ENCODE assay signal across 8 cellular contexts in the genomic region with DNA sequence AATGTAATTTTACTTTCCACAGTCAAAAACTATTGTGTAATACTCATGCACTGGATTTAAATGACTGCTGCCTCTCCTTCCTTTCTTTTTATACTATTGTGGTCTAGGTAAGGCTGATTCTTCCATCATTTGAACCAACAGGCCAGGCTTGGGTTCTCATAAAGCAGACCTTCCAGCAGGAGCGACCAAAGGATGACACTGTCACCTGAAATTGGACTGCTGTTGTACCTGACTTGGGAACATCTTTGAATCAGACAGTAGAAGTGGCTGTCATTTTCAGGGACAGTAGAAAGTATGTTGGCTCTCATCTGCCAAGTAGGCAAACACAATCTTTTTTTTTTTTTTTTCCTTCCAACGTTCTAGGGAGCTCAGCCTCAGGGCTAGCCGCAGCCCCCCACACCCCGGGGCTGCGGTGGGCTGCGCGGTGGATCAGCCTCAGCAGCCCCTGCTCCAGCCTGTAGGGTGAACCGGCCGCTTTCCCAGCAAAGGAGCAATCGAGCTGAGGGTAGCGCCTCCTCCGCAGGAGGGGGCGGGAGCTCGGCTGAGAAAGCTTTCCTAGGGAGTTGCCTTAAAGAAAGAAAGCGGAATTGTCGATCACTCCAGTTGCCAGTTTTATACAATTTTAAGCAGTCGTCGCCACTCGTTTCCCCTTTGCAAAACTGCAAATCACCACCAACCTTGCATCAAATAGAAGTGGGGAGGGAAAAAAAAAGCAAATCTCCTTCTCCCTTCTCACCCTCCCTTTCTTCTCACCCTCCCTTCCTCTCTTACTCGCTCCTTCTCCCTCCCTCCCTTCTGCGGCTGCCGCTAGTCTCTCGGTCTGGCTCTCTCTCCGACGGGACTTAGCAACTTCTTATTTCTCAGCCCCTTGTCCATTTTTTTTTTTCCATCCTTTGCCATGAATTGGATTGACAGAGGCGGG. TPM values are rescaled to one million over a fixed set of nuclear protein-coding genes. Genes with fewer than 3 reads are reported as not detected.
DNase-seq lines count a peak whose midpoint lies in the region; ATAC-seq lines count a peak whose summit lies in the region.

Gene PDE3A, plus strand, starts transcription at position 807 of the 922 bp plus-strand sequence. CDS start 748 bp downstream, outside the sequence.

- ATAC-seq in HG02763 (IDR thresholded peaks at IDR 0.05; ENCODE audit: unreplicated experiment), result no peak

- H4K20me1 ChIP-seq in Karpas-422 (ENCODE audit: insufficient read depth, low read depth, low read length), result no peaks in the 10 kb centered on the region

- DNase-seq in G401 (ENCODE audit: low spot score), result peak; percentile 82
- peak; percentile 25 for DNase-seq in NCI-H446 treated with DMSO at 0.1 percent for 48 hours (lab: John Stamatoyannopoulos, UW)
- peak; percentile 73 for DNase-seq in brain pericyte (ENCODE audit: low read depth, low spot score)
- peak; percentile 63 for DNase-seq in pulmonary artery endothelial cell (ENCODE audit: low read depth, low spot score)
- DNase-seq in Karpas-422, result no peak
- no peak for DNase-seq in NCI-H2196 treated with DMSO at 0.1 percent for 48 hours (lab: John Stamatoyannopoulos, UW; ENCODE audit: unreplicated experiment)

- H3K4me1 ChIP-seq in iPS-15b (ENCODE audit: control insufficient read depth, insufficient read depth, low read length) (peaks cover 11% of the 10 kb centered on the region), Karpas-422 (ENCODE audit: low read length) (no peaks in the 10 kb centered on the region)

- no peaks in the 10 kb centered on the region for H3K36me3 ChIP-seq in iPS-15b (ENCODE audit: control insufficient read depth, insufficient read depth, low read length)
- no peaks in the 10 kb centered on the region for H3K36me3 ChIP-seq in Karpas-422 (ENCODE audit: insufficient read depth, low read length)

- H3K27me3 ChIP-seq in iPS-15b (ENCODE audit: control insufficient read depth, insufficient read depth, low read length) (peaks cover 24% of the 10 kb centered on the region), Karpas-422 (ENCODE audit: low read length) (no peaks in the 10 kb centered on the region)

- H3K27ac ChIP-seq in Karpas-422 (ENCODE audit: low read length), result no peak within 1 kb of the TSS

- in situ Hi-C loops in G401 (cut with HindIII; ENCODE audit: low sequenced_read_pairs), result no loop called here

- H3K9me3 ChIP-seq in iPS-15b (ENCODE audit: control insufficient read depth, insufficient read depth, low read length) (no peaks in the 10 kb centered on the region), Karpas-422 (ENCODE audit: low read length) (no peaks in the 10 kb centered on the region)

- no peaks in the 10 kb centered on the region for H3K9me2 ChIP-seq in Karpas-422 (replicated peaks; ENCODE audit: insufficient read depth, low read length)

- H3K9ac ChIP-seq in iPS-15b (ENCODE audit: low read depth, low read length) (peak within 1 kb of the TSS; percentile 9), Karpas-422 (ENCODE audit: low read length) (no peak within 1 kb of the TSS)

- H3K4me2 ChIP-seq in Karpas-422 (ENCODE audit: low read depth, low read length, poor library complexity, severe bottlenecking), result no peak within 1 kb of the TSS

- H2AFZ ChIP-seq in Karpas-422 (ENCODE audit: low read length), result no peak within 1 kb of the TSS

- H3K4me3 ChIP-seq in iPS-15b (ENCODE audit: low read depth, low read length), result peak within 1 kb of the TSS; percentile 61
- H3K4me3 ChIP-seq in Karpas-422 (ENCODE audit: low read length), result no peak within 1 kb of the TSS

- H3K79me2 ChIP-seq in Karpas-422 (ENCODE audit: low read length), result no peaks in the 10 kb centered on the region

RNA-seq across cellular contexts. Expression of gene PDE3A, which starts in this region (rescaled TPM):
- total RNA-seq in G401 (2014; rRNA removed; shearing (Covaris generic)), result not detected in 2 replicates
- 48.4 and 51.1 TPM in 2 replicates for total RNA-seq in pulmonary artery endothelial cell
- total RNA-seq in Karpas-422 (2014; rRNA removed; shearing (Covaris generic); ENCODE audit: low replicate concordance), result not detected in 2 replicates

Comparison
In these comparisons a context has a peak if more than half of its experiments do, and no peak if none do; other contexts are left out.
1. RNA of gene PDE3A (total RNA-seq): 48.4 to 51.1 TPM in pulmonary artery endothelial cell; not detected in G401 and not detected in Karpas-422; every median in the first group is over 10 times any median in the second.
2. Peak in DNase-seq in G401; RNA of the gene not detected or under 1 TPM.
3. DNase-seq: peak in NCI-H446 treated with DMSO at 0.1 percent for 48 hours (single experiment), brain pericyte (single experiment) and pulmonary artery endothelial cell (single experiment); none in Karpas-422 (single experiment) and NCI-H2196 treated with DMSO at 0.1 percent for 48 hours (single experiment).